Comparison of ENCODE assay signal across 12 cellular contexts in the genomic region with DNA sequence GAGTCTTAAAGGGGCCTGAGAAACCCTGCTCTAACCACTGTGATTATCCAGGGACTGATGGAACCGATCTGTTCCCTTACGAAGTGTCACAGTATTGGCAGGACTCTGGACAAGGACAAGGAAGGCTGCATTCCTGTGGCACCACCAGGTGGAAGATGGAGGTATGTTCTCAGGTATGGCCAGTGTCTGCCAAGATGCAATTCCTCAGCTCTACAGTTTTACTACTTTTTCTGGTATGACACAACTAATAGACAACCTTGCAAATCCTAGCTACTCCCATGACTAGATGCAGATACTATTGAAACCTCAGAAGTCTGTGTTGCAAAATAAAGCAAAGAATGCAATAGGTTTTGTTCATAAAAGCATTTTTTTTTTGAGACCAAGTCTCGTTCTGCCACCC. TPM values are rescaled to one million over a fixed set of nuclear protein-coding genes. Genes with fewer than 3 reads are reported as not detected.
DNase-seq lines count a peak whose midpoint lies in the region; ATAC-seq and TF ChIP-seq lines count a peak whose summit lies in the region.
"Had no signal": no experiment of that assay in that cellular context is flagged by ENCODE, and none has a peak within 500 bp of the region (broad histone marks: within the 10 kb centered on the region; RNA-seq: fewer than 3 reads in every experiment).

No MANE protein-coding gene starts in this region.

- DNase-seq in AG09309 (ENCODE audit: low read depth) (no peak), GM13976 (ENCODE audit: low spot score) (peak; percentile 36), WERI-Rb-1 (peak; percentile 42), left colon (peak in 1 of 2 donors; percentile 50), GM19240 (ENCODE audit: insufficient read length, low spot score) (no peak), NCI-H2227 treated with DMSO at 0.1 percent for 48 hours (lab: John Stamatoyannopoulos, UW) (no peak), AG20443 (ENCODE audit: low spot score) (no peak), HuH-7.5 (ENCODE audit: low spot score) (no peak)
- DNase-seq: CD4-positive, CD25-positive, alpha-beta regulatory T cell; NCI-H510A treated with DMSO at 0.1 percent for 48 hours; stimulated activated CD8-positive, alpha-beta memory T cell treated with anti-CD3 and anti-CD28 coated beads, Interleukin-4, amount 100 ng/mL, for 48 hours had no signal

- H3K27ac ChIP-seq in WERI-Rb-1, result no peak overlapping the region
- H3K27ac ChIP-seq: sigmoid colon had no signal

- no peaks in the 10 kb centered on the region for H3K27me3 ChIP-seq in WERI-Rb-1 (ENCODE audit: insufficient read depth, low read depth, severe bottlenecking)
- H3K27me3 ChIP-seq: sigmoid colon had no signal

- intact Hi-C loops in left colon (cut with DNase I, micrococcal nuclease), result no loop called here

- no peak overlapping the region for H3K4me3 ChIP-seq in AG09309 (ENCODE audit: control insufficient read depth, low read depth, low read length)
- no peak overlapping the region for H3K4me3 ChIP-seq in WERI-Rb-1 (ENCODE audit: low read depth, low read length)
- H3K4me3 ChIP-seq: sigmoid colon had no signal

- H3K36me3 ChIP-seq in WERI-Rb-1, result no peaks in the 10 kb centered on the region

- peak; percentile 2 for TF ChIP-seq CTCF in AG09309 (IDR thresholded peaks at IDR 0.05; ENCODE audit: control insufficient read depth, insufficient read depth, low read depth, low read length, missing control alignments)
- TF ChIP-seq CTCF in GM13976 (IDR thresholded peaks at IDR 0.05; ENCODE audit: borderline replicate concordance, control extremely low read depth, extremely low read depth, insufficient read depth, missing control alignments), result no peak
- TF ChIP-seq CTCF in WERI-Rb-1 (IDR thresholded peaks at IDR 0.05; ENCODE audit: low read depth, low read length), result peak; percentile 55

- no peaks in the 10 kb centered on the region for H3K9me3 ChIP-seq in WERI-Rb-1 (ENCODE audit: severe bottlenecking)
- H3K9me3 ChIP-seq: sigmoid colon had no signal

- peak; percentile 100 for ATAC-seq in left colon

- in situ Hi-C loops in GM13976 (cut with MboI; ENCODE audit: low sequenced_read_pairs, unreplicated experiment), result loop anchor here (25.0 kb wide), 1 partner anchor 215 kb away; no protein-coding TSS in a partner anchor

RNA-seq across cellular contexts. Expression of a gene that starts 14.6 kb away (rescaled TPM):
- 10 to 100 TPM in 1 of 2 donors, 1 to 10 TPM in 1; 6.0 to 16.6 TPM for total RNA-seq in left colon

Comparison
In these comparisons a context has a peak if more than half of its experiments do, and no peak if none do; other contexts are left out.
1. DNase-seq: peak in GM13976 (single experiment) and WERI-Rb-1 (single experiment); none in AG09309 (single experiment), GM19240 (single experiment), NCI-H2227 treated with DMSO at 0.1 percent for 48 hours (single experiment), AG20443 (single experiment) and HuH-7.5 (single experiment).